35 cellular contexts compared by ENCODE assay signal in the genomic region with DNA sequence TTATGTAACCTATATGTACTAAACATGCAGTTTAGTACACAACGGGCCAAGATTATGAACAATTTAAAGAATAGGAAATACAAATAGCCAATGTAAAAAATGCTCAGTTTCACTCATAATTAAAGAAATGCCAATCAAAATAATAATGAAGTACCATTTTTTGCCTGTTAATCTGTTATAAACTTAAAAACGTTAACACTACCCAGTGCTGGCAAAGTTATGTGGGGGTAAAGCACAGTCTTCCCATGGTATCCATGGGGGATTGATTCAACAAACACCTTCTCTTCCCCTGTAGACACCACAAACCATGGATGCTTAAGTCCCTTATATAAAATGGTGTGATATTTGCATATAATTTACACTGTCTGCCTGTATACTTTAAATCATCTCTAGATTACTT.
"Had no signal": no experiment of that assay in that cellular context is flagged by ENCODE, and none has a peak within 500 bp of the region (broad histone marks: within the 10 kb centered on the region; RNA-seq: fewer than 3 reads in every experiment).

No MANE protein-coding gene starts in this region.

- H3K27me3 ChIP-seq: MG63 had no signal

- H3K36me3 ChIP-seq: MG63 had no signal

- DNase-seq: Karpas-422, Kasumi-1, MG63, MM.1S, MV-4-11, NCI-H1048, NCI-H1092, NCI-H1092 treated with DMSO at 0.1 percent for 48 hours, NCI-H1105, NCI-H1105 treated with DMSO at 0.1 percent for 48 hours, NCI-H1417, NCI-H1417 treated with DMSO at 0.1 percent for 48 hours, NCI-H1436, NCI-H1436 treated with DMSO at 0.1 percent for 48 hours, NCI-H146, NCI-H1694, NCI-H1694 treated with DMSO at 0.1 percent for 48 hours, NCI-H187, NCI-H187 treated with DMSO at 0.1 percent for 48 hours, NCI-H1930, NCI-H2029, NCI-H2029 treated with DMSO at 0.1 percent for 48 hours, NCI-H2081, NCI-H2081 treated with DMSO at 0.1 percent for 48 hours, NCI-H2107, NCI-H2171, NCI-H2171 treated with DMSO at 0.1 percent for 48 hours, NCI-H2227 treated with DMSO at 0.1 percent for 48 hours, NCI-H226, NCI-H345, NCI-H446, NCI-H446 treated with DMSO at 0.1 percent for 48 hours, NCI-H510A, NCI-H510A treated with DMSO at 0.1 percent for 48 hours, NCI-H524 had no signal

- H3K9me3 ChIP-seq: MG63 had no signal

- H3K4me3 ChIP-seq: MG63 had no signal
